20 cellular contexts compared by ENCODE assay signal in genomic region chr6:18243302-18243893, GRCh38. TPM values are rescaled to one million over a fixed set of nuclear protein-coding genes. Genes with fewer than 3 reads are reported as not detected.
DNase-seq lines count a peak whose midpoint lies in the region; ATAC-seq, FAIRE-seq and TF ChIP-seq lines count a peak whose summit lies in the region.
"Had no signal": no experiment of that assay in that cellular context is flagged by ENCODE, and none has a peak within 500 bp of the region (broad histone marks: within the 10 kb centered on the region; RNA-seq: fewer than 3 reads in every experiment).

No MANE protein-coding gene starts in this region.

- peak overlapping the region; percentile 90 for H3K27ac ChIP-seq in keratinocyte (ENCODE audit: control insufficient read depth, insufficient read depth, low read length)
- H3K27ac ChIP-seq: BLaER1 treated with 17β-estradiol and CSF1 and Interleukin-3, amounts not matched to agents 10 nM and 100 nM; prostate gland had no signal

- no peaks in the 10 kb centered on the region for H3K9me1 ChIP-seq in keratinocyte (ENCODE audit: control insufficient read depth, extremely low read depth, insufficient read depth, low read length)

- H3K9ac ChIP-seq in keratinocyte (ENCODE audit: control insufficient read depth, extremely low read depth, insufficient read depth, low read length) = no peak overlapping the region
- H3K9ac ChIP-seq: BLaER1 treated with 17β-estradiol and CSF1 and Interleukin-3, amounts not matched to agents 10 nM and 100 nM had no signal

- peak; percentile 49 to 65 for ATAC-seq in activated CD4-positive, CD25-positive, alpha-beta regulatory T cell treated with anti-CD3 and anti-CD28 coated beads, Interleukin-2, amount 50 U/mL, for 24 hours
- ATAC-seq in GM21423 (IDR thresholded peaks at IDR 0.05; ENCODE audit: unreplicated experiment) = peak; percentile 34
- no peak for ATAC-seq in stimulated activated naive B cell treated with anti-CD40 and anti-IgM and Interleukin-4, amounts not matched to agents 10 μg/mL and 1 μg/mL and 100 μg/mL, for 72 hours (replicated peaks)
- ATAC-seq: natural killer cell had no signal

- no peak overlapping the region for H2AFZ ChIP-seq in keratinocyte (ENCODE audit: control insufficient read depth, low read length)

- H3K27ac Mint-ChIP-seq in T-helper 2 cell treated with Interferon-gamma antibody and Interleukin-4, amounts not matched to agents 5 μg/mL and 100 μg/mL, for 36 hours = peak overlapping the region; percentile 52
- no peak overlapping the region for H3K27ac Mint-ChIP-seq in stimulated activated naive B cell treated with anti-CD40 and anti-IgM and Interleukin-4, amounts not matched to agents 10 μg/mL and 1 μg/mL and 100 μg/mL, for 72 hours
- H3K27ac Mint-ChIP-seq: activated B cell treated with CpG ODN at 0.5 μM for 24 hours; T-helper 1 cell treated with Interleukin-12 subunit alpha and Interleukin-12 subunit beta and Interleukin-4 antibody, amounts not matched to agents 30 μg/mL and 1 μg/mL, for 36 hours had no signal

- H3K36me3 ChIP-seq in keratinocyte (ENCODE audit: control insufficient read depth in 2 of 2, extremely low read depth in 1 of 2, insufficient read depth in 2 of 2, low read length in 2 of 2) = peaks cover 1 to 23% of the 10 kb centered on the region in 2 experiments
- H3K36me3 ChIP-seq: prostate gland had no signal

- no peak for FAIRE-seq in keratinocyte (lab: Jason Lieb, UNC)

- peaks cover 6% of the 10 kb centered on the region for H3K9me3 Mint-ChIP-seq in T-helper 2 cell treated with Interferon-gamma antibody and Interleukin-4, amounts not matched to agents 5 μg/mL and 100 μg/mL, for 36 hours
- H3K9me3 Mint-ChIP-seq in stimulated activated naive B cell treated with anti-CD40 and anti-IgM and Interleukin-4, amounts not matched to agents 10 μg/mL and 1 μg/mL and 100 μg/mL, for 72 hours = no peaks in the 10 kb centered on the region
- H3K9me3 Mint-ChIP-seq: activated B cell treated with CpG ODN at 0.5 μM for 24 hours; natural killer cell; T-helper 1 cell treated with Interleukin-12 subunit alpha and Interleukin-12 subunit beta and Interleukin-4 antibody, amounts not matched to agents 30 μg/mL and 1 μg/mL, for 36 hours had no signal

- H3K4me1 ChIP-seq in keratinocyte (ENCODE audit: control insufficient read depth, extremely low read depth, insufficient read depth, low read length) = peaks cover 36% of the 10 kb centered on the region
- H3K4me1 ChIP-seq: BLaER1 treated with 17β-estradiol and CSF1 and Interleukin-3, amounts not matched to agents 10 nM and 100 nM; prostate gland had no signal

- no peak for DNase-seq in activated CD4-positive, CD25-positive, alpha-beta regulatory T cell treated with anti-CD3 and anti-CD28 coated beads, Interleukin-2, amount 50 U/mL, for 72 hours
- no peak for DNase-seq in T-helper 2 cell treated with Interferon-gamma antibody and Interleukin-4, amounts not matched to agents 5 μg/mL and 100 μg/mL, for 36 hours (ENCODE audit: low spot score)
- DNase-seq in keratinocyte (ENCODE audit: low read depth, low spot score) (no peak), anterior cingulate cortex (lab: John Stamatoyannopoulos, UW) (no peak), NCI-H345 (lab: John Stamatoyannopoulos, UW) (no peak)
- DNase-seq in stimulated activated naive B cell treated with anti-CD40 and anti-IgM and Interleukin-4, amounts not matched to agents 10 μg/mL and 1 μg/mL and 100 μg/mL, for 72 hours = no peak
- DNase-seq: activated B cell treated with CpG ODN at 0.5 μM for 24 hours, caudate nucleus, DMS79 treated with DMSO at 0.1 percent for 48 hours, head of caudate nucleus, MG63, natural killer cell, NCI-H187, SHP77 treated with DMSO at 0.1 percent for 48 hours, trophoblast cell had no signal

- H3K4me2 ChIP-seq in keratinocyte (ENCODE audit: control insufficient read depth, extremely low read depth, insufficient read depth, low read depth, low read length) = no peak overlapping the region
- H3K4me2 ChIP-seq: BLaER1 treated with 17β-estradiol and CSF1 and Interleukin-3, amounts not matched to agents 10 nM and 100 nM had no signal

- TF ChIP-seq CTCF in keratinocyte (optimal IDR thresholded peaks at IDR 0.05 in 1 of 3, IDR thresholded peaks at IDR 0.05 in 1 of 3, conservative IDR thresholded peaks at IDR 0.05 in 1 of 3; ENCODE audit: extremely low read depth in 1 of 3, insufficient read depth in 2 of 3, low read length in 3 of 3) = no peak

- H3K4me3 ChIP-seq in keratinocyte (ENCODE audit: control insufficient read depth in 2 of 3, extremely low read depth in 1 of 3, insufficient read depth in 2 of 3, low read depth in 1 of 3, low read length in 3 of 3) = no peak overlapping the region
- H3K4me3 ChIP-seq: BLaER1 treated with 17β-estradiol and CSF1 and Interleukin-3, amounts not matched to agents 10 nM and 100 nM; MG63; prostate gland had no signal

- dilution Hi-C loops in keratinocyte (cut with MboI; ENCODE audit: extremely low pct_ligation_motif_present, low sequenced_read_pairs) = no loop called here

- H3K79me2 ChIP-seq in keratinocyte (ENCODE audit: control insufficient read depth, insufficient read depth, low read length) = peaks cover 25% of the 10 kb centered on the region

- peaks cover 43% of the 10 kb centered on the region for H3K4me1 Mint-ChIP-seq in T-helper 2 cell treated with Interferon-gamma antibody and Interleukin-4, amounts not matched to agents 5 μg/mL and 100 μg/mL, for 36 hours (ENCODE audit: low read depth)
- H3K4me1 Mint-ChIP-seq in stimulated activated naive B cell treated with anti-CD40 and anti-IgM and Interleukin-4, amounts not matched to agents 10 μg/mL and 1 μg/mL and 100 μg/mL, for 72 hours = peaks cover 4 to 23% of the 10 kb centered on the region in 2 donors

- H3K4me3 Mint-ChIP-seq in T-helper 2 cell treated with Interferon-gamma antibody and Interleukin-4, amounts not matched to agents 5 μg/mL and 100 μg/mL, for 36 hours = no peak overlapping the region
- no peak overlapping the region for H3K4me3 Mint-ChIP-seq in stimulated activated naive B cell treated with anti-CD40 and anti-IgM and Interleukin-4, amounts not matched to agents 10 μg/mL and 1 μg/mL and 100 μg/mL, for 72 hours
- H3K4me3 Mint-ChIP-seq: activated B cell treated with CpG ODN at 0.5 μM for 24 hours; natural killer cell; T-helper 1 cell treated with Interleukin-12 subunit alpha and Interleukin-12 subunit beta and Interleukin-4 antibody, amounts not matched to agents 30 μg/mL and 1 μg/mL, for 36 hours had no signal

- no peaks in the 10 kb centered on the region for H3K27me3 ChIP-seq in keratinocyte (ENCODE audit: control insufficient read depth, extremely low read depth, insufficient read depth, low read length)
- H3K27me3 ChIP-seq: BLaER1 treated with 17β-estradiol and CSF1 and Interleukin-3, amounts not matched to agents 10 nM and 100 nM; MG63 had no signal

- H3K9me3 ChIP-seq in keratinocyte (ENCODE audit: control insufficient read depth, low read depth, low read length) = no peaks in the 10 kb centered on the region
- H3K9me3 ChIP-seq: MG63, prostate gland had no signal

- no peaks in the 10 kb centered on the region for H3K27me3 Mint-ChIP-seq in T-helper 2 cell treated with Interferon-gamma antibody and Interleukin-4, amounts not matched to agents 5 μg/mL and 100 μg/mL, for 36 hours (ENCODE audit: low read depth)
- H3K27me3 Mint-ChIP-seq in stimulated activated naive B cell treated with anti-CD40 and anti-IgM and Interleukin-4, amounts not matched to agents 10 μg/mL and 1 μg/mL and 100 μg/mL, for 72 hours = no peaks in the 10 kb centered on the region
- H3K27me3 Mint-ChIP-seq: activated B cell treated with CpG ODN at 0.5 μM for 24 hours had no signal

- H3K36me3 Mint-ChIP-seq in T-helper 2 cell treated with Interferon-gamma antibody and Interleukin-4, amounts not matched to agents 5 μg/mL and 100 μg/mL, for 36 hours (ENCODE audit: low read depth) = peaks cover 77% of the 10 kb centered on the region
- H3K36me3 Mint-ChIP-seq in stimulated activated naive B cell treated with anti-CD40 and anti-IgM and Interleukin-4, amounts not matched to agents 10 μg/mL and 1 μg/mL and 100 μg/mL, for 72 hours = peaks cover 42 to 51% of the 10 kb centered on the region in 2 donors

- no peaks in the 10 kb centered on the region for H4K20me1 ChIP-seq in keratinocyte (ENCODE audit: control insufficient read depth, extremely low read depth, insufficient read depth, low read length)

RNA-seq across cellular contexts. Expression of gene DEK, which starts 20.9 kb away (rescaled TPM):
- polyA plus RNA-seq in keratinocyte = 9.3 to 45.0 TPM (median 31.3 TPM) in 3 replicates
- polyA plus RNA-seq in keratinocyte (2011; ENCODE audit: low read depth) = 34.8 TPM
- 14.5 and 21.5 TPM in 2 replicates for polyA plus RNA-seq in keratinocyte (2011; cell fraction: cytosol; rRNA removed)
- polyA plus RNA-seq in keratinocyte (2011; cell fraction: nucleus; rRNA removed) = 5.7 and 10.1 TPM in 2 replicates
- 25.1 and 60.2 TPM in 2 replicates for polyA plus RNA-seq in keratinocyte (2012; ENCODE audit: low replicate concordance)
- polyA minus RNA-seq in keratinocyte = 1.6 to 10.9 TPM (median 1.7 TPM) in 3 replicates
- polyA minus RNA-seq in keratinocyte (2011; cell fraction: cytosol; rRNA and poly(A)+ RNA removed) = 17.8 TPM
- polyA minus RNA-seq in keratinocyte (2011; cell fraction: nucleus; rRNA and poly(A)+ RNA removed) = 4.0 and 6.0 TPM in 2 replicates

Comparison
In these comparisons a context has a peak if more than half of its experiments do, and no peak if none do; other contexts are left out.
1. ATAC-seq: peak in activated CD4-positive, CD25-positive, alpha-beta regulatory T cell treated with anti-CD3 and anti-CD28 coated beads, Interleukin-2, amount 50 U/mL, for 24 hours (2 of 2) and GM21423 (single experiment); none in stimulated activated naive B cell treated with anti-CD40 and anti-IgM and Interleukin-4, amounts not matched to agents 10 μg/mL and 1 μg/mL and 100 μg/mL, for 72 hours (0 of 2).